Comparison of ENCODE assay signal across 22 cellular contexts in genomic region chr5:58231041-58231440, GRCh38.
"Had no signal": no experiment of that assay in that cellular context is flagged by ENCODE, and none has a peak within 500 bp of the region (broad histone marks: within the 10 kb centered on the region; RNA-seq: fewer than 3 reads in every experiment).

No MANE protein-coding gene starts in this region.

- H3K36me3 ChIP-seq: esophagus squamous epithelium, lower lobe of right lung, tibial artery, vagina had no signal

- H3K27me3 Mint-ChIP-seq: activated CD4-positive, alpha-beta T cell treated with anti-CD3 and anti-CD28 coated beads, Interleukin-2, amount 10 ng/mL, durations not matched to agents 24 days and 14 days; central memory CD8-positive, alpha-beta T cell had no signal

- H3K27me3 ChIP-seq: esophagus squamous epithelium, tibial artery, vagina had no signal

- H3K4me1 Mint-ChIP-seq: activated CD4-positive, alpha-beta T cell treated with anti-CD3 and anti-CD28 coated beads, Interleukin-2, amount 10 ng/mL, durations not matched to agents 24 days and 14 days; activated naive CD4-positive, alpha-beta T cell treated with anti-CD3 and anti-CD28 coated beads, Interleukin-2, amount 50 U/mL, for 24 hours; central memory CD8-positive, alpha-beta T cell; neural crest cell; T-helper 17 cell had no signal

- H3K4me3 Mint-ChIP-seq: activated CD4-positive, alpha-beta T cell treated with anti-CD3 and anti-CD28 coated beads, Interleukin-2, amount 10 ng/mL, durations not matched to agents 24 days and 14 days; activated CD8-positive, alpha-beta T cell treated with anti-CD3 and anti-CD28 coated beads, Interleukin-2, amount 10 ng/mL, durations not matched to agents 7 days and 5 days; activated naive CD4-positive, alpha-beta T cell treated with anti-CD3 and anti-CD28 coated beads, Interleukin-2, amount 50 U/mL, for 24 hours; central memory CD8-positive, alpha-beta T cell; neural crest cell; T-helper 17 cell had no signal

- DNase-seq: activated CD4-positive, alpha-beta T cell treated with anti-CD3 and anti-CD28 coated beads, Interleukin-2, amount 10 ng/mL, durations not matched to agents 24 days and 14 days; activated CD8-positive, alpha-beta memory T cell treated with anti-CD3 and anti-CD28 coated beads, Interleukin-2, amount 50 U/mL, for 4 hours; activated CD8-positive, alpha-beta T cell treated with anti-CD3 and anti-CD28 coated beads, Interleukin-2, amount 10 ng/mL, durations not matched to agents 7 days and 5 days; activated effector memory CD4-positive, alpha-beta T cell treated with anti-CD3 and anti-CD28 coated beads, Interleukin-2, amount 50 U/mL, for 16 hours; activated T-cell treated with anti-CD3 and anti-CD28 coated beads, Interleukin-2, amount 50 U/mL, for 48 hours; amniotic stem cell; esophagus squamous epithelium; foreskin fibroblast; hippocampal formation; left cardiac atrium; lower lobe of right lung; midbrain; psoas muscle; stimulated activated CD4-positive, alpha-beta T cell treated with anti-CD3 and anti-CD28 coated beads, Interleukin-12 subunit alpha, Interleukin-12 subunit beta, amount 100 ng/mL, for 4 hours; stimulated activated naive CD4-positive, alpha-beta T cell; T-helper 17 cell; tibial artery had no signal

- H3K27ac Mint-ChIP-seq: activated CD4-positive, alpha-beta T cell treated with anti-CD3 and anti-CD28 coated beads, Interleukin-2, amount 10 ng/mL, durations not matched to agents 24 days and 14 days; activated CD8-positive, alpha-beta T cell treated with anti-CD3 and anti-CD28 coated beads, Interleukin-2, amount 10 ng/mL, durations not matched to agents 7 days and 5 days; activated naive CD4-positive, alpha-beta T cell treated with anti-CD3 and anti-CD28 coated beads, Interleukin-2, amount 50 U/mL, for 24 hours; T-helper 17 cell had no signal

- H3K9me3 ChIP-seq: esophagus squamous epithelium, lower lobe of right lung, psoas muscle, tibial artery, vagina had no signal

- H3K4me3 ChIP-seq: coronary artery, esophagus squamous epithelium, lower lobe of right lung, psoas muscle, tibial artery, vagina had no signal

- H3K9me3 Mint-ChIP-seq: activated CD4-positive, alpha-beta T cell treated with anti-CD3 and anti-CD28 coated beads, Interleukin-2, amount 10 ng/mL, durations not matched to agents 24 days and 14 days; activated naive CD4-positive, alpha-beta T cell treated with anti-CD3 and anti-CD28 coated beads, Interleukin-2, amount 50 U/mL, for 24 hours; neural crest cell had no signal

- H3K36me3 Mint-ChIP-seq: activated naive CD4-positive, alpha-beta T cell treated with anti-CD3 and anti-CD28 coated beads, Interleukin-2, amount 50 U/mL, for 24 hours had no signal

- ATAC-seq: activated CD8-positive, alpha-beta T cell treated with anti-CD3 and anti-CD28 coated beads, Interleukin-2, amount 10 ng/mL, durations not matched to agents 7 days and 5 days; left cardiac atrium; lower lobe of right lung; psoas muscle; T-helper 17 cell had no signal

- H3K27ac ChIP-seq: coronary artery, esophagus squamous epithelium, lower lobe of right lung, psoas muscle, vagina had no signal
